In genomic region chr21:45972716-45973474, GRCh38 we compare ENCODE assay signal across 1 cellular context.
TF ChIP-seq lines count a peak whose summit lies in the region.

No MANE protein-coding gene starts in this region.

TF ChIP-seq in HepG2, 621 proteins besides CTCF, POLR2A, EP300 and RAD21 (continued from another document):
- TF ChIP-seq ARID4A (CRISPR knock-in tag; IDR thresholded peaks at IDR 0.05; ENCODE audit: borderline replicate concordance): 0 out of 2 replicates have a peak, but pooled peaks have one; percentile 4
- TF ChIP-seq AFF4 (CRISPR knock-in tag; IDR thresholded peaks at IDR 0.05): no peak
- no peak for TF ChIP-seq ZNF230 (CRISPR knock-in tag; IDR thresholded peaks at IDR 0.05)
- TF ChIP-seq HNRNPLL (IDR thresholded peaks at IDR 0.05; ENCODE audit: low read depth, low read length, poor library complexity, severe bottlenecking): peak; percentile 7
- TF ChIP-seq ZNF652 (CRISPR knock-in tag; IDR thresholded peaks at IDR 0.05; ENCODE audit: borderline replicate concordance, low read depth): peak; percentile 50; the same call in 1 of the 2 replicates
